ENCODE assay signal across 8 cellular contexts in genomic region chr1:151058682-151059341, GRCh38. TPM values are rescaled to one million over a fixed set of nuclear protein-coding genes. Genes with fewer than 3 reads are reported as not detected.
DNase-seq lines count a peak whose midpoint lies in the region; ATAC-seq and TF ChIP-seq lines count a peak whose summit lies in the region.

No MANE protein-coding gene starts in this region.

- H3K27me3 Mint-ChIP-seq in activated naive CD4-positive, alpha-beta T cell treated with anti-CD3 and anti-CD28 coated beads, Interleukin-2, amount 10 ng/mL, durations not matched to agents 7 days and 5 days = peaks cover 5% of the 10 kb centered on the region
- H3K27me3 Mint-ChIP-seq in dendritic cell treated with granulocyte-macrophage colony-stimulating factor and Interleukin-4, amounts not matched to agents 40 ng/mL and 50 ng/mL, for 4 days = no peaks in the 10 kb centered on the region
- no peaks in the 10 kb centered on the region for H3K27me3 Mint-ChIP-seq in type B pancreatic cell

- peak overlapping the region; percentile 65 for H3K27ac ChIP-seq in OCI-LY3 (ENCODE audit: low read length)
- H3K27ac ChIP-seq in mesenchymal stem cell (ENCODE audit: low read length, poor library complexity, severe bottlenecking) = peak overlapping the region; percentile 71

- intact Hi-C loops in dendritic cell treated with granulocyte-macrophage colony-stimulating factor and Interleukin-4, amounts not matched to agents 40 ng/mL and 50 ng/mL, for 4 days (cut with micrococcal nuclease) = loop anchor here (5.0 kb wide), 1 partner anchor 37 kb away; no protein-coding TSS in a partner anchor

- peak overlapping the region; percentile 97 for H3K4me3 Mint-ChIP-seq in activated naive CD4-positive, alpha-beta T cell treated with anti-CD3 and anti-CD28 coated beads, Interleukin-2, amount 10 ng/mL, durations not matched to agents 7 days and 5 days
- peak overlapping the region; percentile 86 for H3K4me3 Mint-ChIP-seq in dendritic cell treated with granulocyte-macrophage colony-stimulating factor and Interleukin-4, amounts not matched to agents 40 ng/mL and 50 ng/mL, for 4 days
- peak overlapping the region; percentile 88 for H3K4me3 Mint-ChIP-seq in type B pancreatic cell

- H3K9ac ChIP-seq in OCI-LY3 (ENCODE audit: low read length) (peak overlapping the region; percentile 95), mesenchymal stem cell (ENCODE audit: low read length) (peak overlapping the region; percentile 97)

- H3K4ac ChIP-seq in mesenchymal stem cell (ENCODE audit: low read depth in 1 of 2, low read length in 2 of 2) = peak overlapping the region; percentile 56 to 97

- H2BK15ac ChIP-seq in mesenchymal stem cell (ENCODE audit: low read depth, poor library complexity, severe bottlenecking) = peak overlapping the region; percentile 78

- H3K36me3 ChIP-seq in OCI-LY3 (replicated peaks; ENCODE audit: low read depth, low read length) (peaks cover 36% of the 10 kb centered on the region), mesenchymal stem cell (ENCODE audit: control insufficient read depth in 1 of 2, insufficient read depth in 2 of 2, low read depth in 1 of 2, low read length in 2 of 2) (peaks cover 20 to 32% of the 10 kb centered on the region in 2 experiments)

- H3K79me2 ChIP-seq in OCI-LY3 (ENCODE audit: low read length) = peaks cover 46% of the 10 kb centered on the region

- peak overlapping the region in 1 of 2 experiments; percentile 97 for H3K14ac ChIP-seq in mesenchymal stem cell (ENCODE audit: low read length in 2 of 2)

- DNase-seq in activated naive CD4-positive, alpha-beta T cell treated with anti-CD3 and anti-CD28 coated beads, Interleukin-2, amount 10 ng/mL, durations not matched to agents 7 days and 5 days = peak; percentile 26
- DNase-seq in activated naive CD4-positive, alpha-beta T cell (lab: John Stamatoyannopoulos, UW) = no peak
- DNase-seq in mesenchymal stem cell (peak; percentile 58), type B pancreatic cell (ENCODE audit: extremely low spot score, unreplicated experiment) (no peak), cerebellar cortex (ENCODE audit: low spot score) (no peak)

- TF ChIP-seq CTCF in OCI-LY3 (IDR thresholded peaks at IDR 0.05; ENCODE audit: low read depth, low read length) (no peak), type B pancreatic cell (conservative IDR thresholded peaks at IDR 0.05) (no peak)

- H4K8ac ChIP-seq in mesenchymal stem cell (ENCODE audit: low read length) = peak overlapping the region; percentile 97

- H4K20me1 ChIP-seq in OCI-LY3 (ENCODE audit: insufficient read depth, low read length) = peaks cover 23% of the 10 kb centered on the region

- WGBS in mesenchymal stem cell = 1% methylated on average over 18 of the region's 18 CpGs

- H2BK12ac ChIP-seq in mesenchymal stem cell (ENCODE audit: low read length in 2 of 2) = peak overlapping the region; percentile 28 to 84

- peaks cover 46% of the 10 kb centered on the region for H3K4me1 Mint-ChIP-seq in activated naive CD4-positive, alpha-beta T cell treated with anti-CD3 and anti-CD28 coated beads, Interleukin-2, amount 10 ng/mL, durations not matched to agents 7 days and 5 days
- H3K4me1 Mint-ChIP-seq in dendritic cell treated with granulocyte-macrophage colony-stimulating factor and Interleukin-4, amounts not matched to agents 40 ng/mL and 50 ng/mL, for 4 days (ENCODE audit: low read depth) = peaks cover 57% of the 10 kb centered on the region
- peaks cover 42% of the 10 kb centered on the region for H3K4me1 Mint-ChIP-seq in type B pancreatic cell (ENCODE audit: unreplicated experiment)

- H3K18ac ChIP-seq in mesenchymal stem cell (ENCODE audit: low read depth in 1 of 2, low read length in 2 of 2) = peak overlapping the region; percentile 96 to 99

- peaks cover 26% of the 10 kb centered on the region for H3K4me1 ChIP-seq in OCI-LY3 (ENCODE audit: low read length)
- H3K4me1 ChIP-seq in mesenchymal stem cell (ENCODE audit: control insufficient read depth, insufficient read depth, low read depth, low read length) = peaks cover 14% of the 10 kb centered on the region

- peak overlapping the region; percentile 26 for H2AK5ac ChIP-seq in mesenchymal stem cell (ENCODE audit: low read length, severe bottlenecking)

- H2AFZ ChIP-seq in OCI-LY3 (ENCODE audit: low read depth, low read length) = peak overlapping the region; percentile 66; the same call in 1 of the 2 replicates
- H2AFZ ChIP-seq in mesenchymal stem cell (ENCODE audit: low read depth, low read length) = peak overlapping the region; percentile 8

- CTCF ChIA-PET in activated naive CD4-positive, alpha-beta T cell treated with anti-CD3 and anti-CD28 coated beads, Interleukin-2, amount 10 ng/mL, durations not matched to agents 7 days and 5 days (lab: Charles Lee) = interaction anchor here (0.8 to 6.2 kb wide), 6 partner anchors 9 to 53 kb away, joined by 3 to 41 read pairs (median 7); partner anchors contain the start of genes C1orf56 and GABPB2

- no peaks in the 10 kb centered on the region for H3K9me3 Mint-ChIP-seq in activated naive CD4-positive, alpha-beta T cell treated with anti-CD3 and anti-CD28 coated beads, Interleukin-2, amount 10 ng/mL, durations not matched to agents 7 days and 5 days
- no peaks in the 10 kb centered on the region for H3K9me3 Mint-ChIP-seq in dendritic cell treated with granulocyte-macrophage colony-stimulating factor and Interleukin-4, amounts not matched to agents 40 ng/mL and 50 ng/mL, for 4 days
- H3K9me3 Mint-ChIP-seq in type B pancreatic cell = no peaks in the 10 kb centered on the region

- peaks cover 6% of the 10 kb centered on the region for H3K79me1 ChIP-seq in mesenchymal stem cell (replicated peaks; ENCODE audit: low read length, poor library complexity, severe bottlenecking)

- no peaks in the 10 kb centered on the region for H3K9me3 ChIP-seq in OCI-LY3 (ENCODE audit: insufficient read depth, low read length)
- H3K9me3 ChIP-seq in mesenchymal stem cell (ENCODE audit: control insufficient read depth, low read length) = no peaks in the 10 kb centered on the region

- peak overlapping the region; percentile 97 for H2BK120ac ChIP-seq in mesenchymal stem cell (ENCODE audit: low read depth, low read length)

- peak overlapping the region; percentile 98 for H4K91ac ChIP-seq in mesenchymal stem cell (ENCODE audit: low read length)

- H3K27me3 ChIP-seq in OCI-LY3 (ENCODE audit: low read depth, low read length) (no peaks in the 10 kb centered on the region), mesenchymal stem cell (ENCODE audit: control insufficient read depth in 1 of 2, insufficient read depth in 1 of 2, low read length in 2 of 2) (no peaks in the 10 kb centered on the region)

- H3K23ac ChIP-seq in mesenchymal stem cell (ENCODE audit: low read length in 2 of 2) = peak overlapping the region in 1 of 2 experiments; percentile 37

- H3K4me2 ChIP-seq in OCI-LY3 (ENCODE audit: low read length) = peak overlapping the region; percentile 96
- H3K4me2 ChIP-seq in mesenchymal stem cell (ENCODE audit: low read length, poor library complexity, severe bottlenecking) = peak overlapping the region; percentile 67

- peak overlapping the region; percentile 98 for H3K27ac Mint-ChIP-seq in activated naive CD4-positive, alpha-beta T cell treated with anti-CD3 and anti-CD28 coated beads, Interleukin-2, amount 10 ng/mL, durations not matched to agents 7 days and 5 days
- peak overlapping the region; percentile 95 for H3K27ac Mint-ChIP-seq in dendritic cell treated with granulocyte-macrophage colony-stimulating factor and Interleukin-4, amounts not matched to agents 40 ng/mL and 50 ng/mL, for 4 days
- H3K27ac Mint-ChIP-seq in type B pancreatic cell = peak overlapping the region; percentile 79

- H3K36me3 Mint-ChIP-seq in activated naive CD4-positive, alpha-beta T cell treated with anti-CD3 and anti-CD28 coated beads, Interleukin-2, amount 10 ng/mL, durations not matched to agents 7 days and 5 days = peaks cover 57% of the 10 kb centered on the region
- H3K36me3 Mint-ChIP-seq in dendritic cell treated with granulocyte-macrophage colony-stimulating factor and Interleukin-4, amounts not matched to agents 40 ng/mL and 50 ng/mL, for 4 days (ENCODE audit: low read depth) = peaks cover 58% of the 10 kb centered on the region
- H3K36me3 Mint-ChIP-seq in type B pancreatic cell = peaks cover 24% of the 10 kb centered on the region

- H2BK5ac ChIP-seq in mesenchymal stem cell (ENCODE audit: low read depth, low read length, poor library complexity, severe bottlenecking) = peak overlapping the region; percentile 88

- H3K4me3 ChIP-seq in OCI-LY3 (ENCODE audit: low read length) (peak overlapping the region; percentile 89), mesenchymal stem cell (ENCODE audit: insufficient read depth in 1 of 2, low read depth in 1 of 2, low read length in 2 of 2) (peak overlapping the region; percentile 88 to 98)

- ATAC-seq in GM21786 (IDR thresholded peaks at IDR 0.05; ENCODE audit: unreplicated experiment) = no peak

RNA-seq across cellular contexts. Expression of gene CDC42SE1, which starts 0.6 kb away (rescaled TPM):
- 60.1 TPM for polyA plus RNA-seq in mesenchymal stem cell (2013, experiment 1 of 2)
- 59.9 TPM for polyA plus RNA-seq in mesenchymal stem cell (2013, experiment 2 of 2)
- 109 and 176 TPM in 2 replicates for total RNA-seq in type B pancreatic cell (ENCODE audit: low replicate concordance)

RNA-seq across cellular contexts. Expression of gene MLLT11, which starts 1.4 kb away (rescaled TPM):
- polyA plus RNA-seq in mesenchymal stem cell (2013, experiment 1 of 2) = 46.8 TPM
- polyA plus RNA-seq in mesenchymal stem cell (2013, experiment 2 of 2) = 46.4 TPM
- 9.0 and 17.0 TPM in 2 replicates for total RNA-seq in type B pancreatic cell (ENCODE audit: low replicate concordance)

RNA-seq across cellular contexts. Expression of gene C1orf56, which starts 11.3 kb away (rescaled TPM):
- polyA plus RNA-seq in mesenchymal stem cell (2013, experiment 1 of 2) = 3.3 TPM
- 3.3 TPM for polyA plus RNA-seq in mesenchymal stem cell (2013, experiment 2 of 2)
- total RNA-seq in type B pancreatic cell (ENCODE audit: low replicate concordance) = 4.7 and 8.6 TPM in 2 replicates

RNA-seq across cellular contexts. Expression of gene GABPB2, which starts 11.7 kb away (rescaled TPM):
- polyA plus RNA-seq in mesenchymal stem cell (2013, experiment 1 of 2) = 5.4 TPM
- polyA plus RNA-seq in mesenchymal stem cell (2013, experiment 2 of 2) = 4.4 TPM
- 13.6 and 14.3 TPM in 2 replicates for total RNA-seq in type B pancreatic cell (ENCODE audit: low replicate concordance)

RNA-seq across cellular contexts. Expression of gene BNIPL, which starts 22.4 kb away (rescaled TPM):
- polyA plus RNA-seq in mesenchymal stem cell (2013, experiment 1 of 2) = 0.12 TPM
- polyA plus RNA-seq in mesenchymal stem cell (2013, experiment 2 of 2) = 0.12 TPM
- 27.7 and 70.3 TPM in 2 replicates for total RNA-seq in type B pancreatic cell (ENCODE audit: low replicate concordance)

Comparison
In these comparisons a context has a peak if more than half of its experiments do, and no peak if none do; other contexts are left out.
1. DNase-seq: peak in activated naive CD4-positive, alpha-beta T cell treated with anti-CD3 and anti-CD28 coated beads, Interleukin-2, amount 10 ng/mL, durations not matched to agents 7 days and 5 days (single experiment) and mesenchymal stem cell (single experiment); none in activated naive CD4-positive, alpha-beta T cell (0 of 4), type B pancreatic cell (single experiment) and cerebellar cortex (single experiment).
2. Peak in every context shown above with its lines, with median percentiles within 50 percentile points of each other: H3K27ac Mint-ChIP-seq and H3K4me3 Mint-ChIP-seq.